ENCODE assay signal across 24 cellular contexts in genomic region chr2:129734343-129735034, GRCh38.
"Had no signal": no experiment of that assay in that cellular context is flagged by ENCODE, and none has a peak within 500 bp of the region (broad histone marks: within the 10 kb centered on the region; RNA-seq: fewer than 3 reads in every experiment).

No MANE protein-coding gene starts in this region.

- H3K4me1 Mint-ChIP-seq: immature natural killer cell; naive B cell; stimulated activated effector memory CD8-positive, alpha-beta T cell treated with anti-CD3 and anti-CD28 coated beads, Interleukin-12 subunit alpha, Interleukin-12 subunit beta, amount 100 ng/mL, for 72 hours had no signal

- H3K27ac ChIP-seq: dorsolateral prefrontal cortex, epithelial cell of prostate, esophagus muscularis mucosa, gastrocnemius medialis, psoas muscle, right lobe of liver, suprapubic skin, thyroid gland, upper lobe of right lung, vagina had no signal

- H3K27me3 ChIP-seq: dorsolateral prefrontal cortex, esophagus muscularis mucosa, gastrocnemius medialis, right lobe of liver, suprapubic skin, thyroid gland, upper lobe of right lung, vagina had no signal

- DNase-seq: cortex of kidney; dorsolateral prefrontal cortex; effector memory CD4-positive, alpha-beta T cell; gastrocnemius medialis; immature natural killer cell; kidney; left cardiac atrium; left ventricle myocardium superior; mesenchymal stem cell; naive B cell; psoas muscle; right lobe of liver; stimulated activated CD4-positive, alpha-beta T cell treated with anti-CD3 and anti-CD28 coated beads, Interleukin-4, amount 100 ng/mL, for 1 hour; stimulated activated CD8-positive, alpha-beta memory T cell treated with anti-CD3 and anti-CD28 coated beads, Interleukin-4, amount 100 ng/mL, for 48 hours; stimulated activated naive CD8-positive, alpha-beta T cell treated with anti-CD3 and anti-CD28 coated beads, Interleukin-15, Interleukin-2, amounts not matched to agents 100 U/mL and 50 U/mL, for 24 hours; thyroid gland; upper lobe of right lung had no signal

- H3K9me3 ChIP-seq: esophagus muscularis mucosa, gastrocnemius medialis, psoas muscle, right lobe of liver, suprapubic skin, thyroid gland, upper lobe of right lung, vagina had no signal

- H3K4me3 Mint-ChIP-seq: immature natural killer cell; naive B cell; nephron; stimulated activated effector memory CD8-positive, alpha-beta T cell treated with anti-CD3 and anti-CD28 coated beads, Interleukin-12 subunit alpha, Interleukin-12 subunit beta, amount 100 ng/mL, for 72 hours had no signal

- ATAC-seq: gastrocnemius medialis; left cardiac atrium; left ventricle myocardium superior; psoas muscle; right lobe of liver; stimulated activated effector memory CD8-positive, alpha-beta T cell treated with anti-CD3 and anti-CD28 coated beads, Interleukin-12 subunit alpha, Interleukin-12 subunit beta, amount 100 ng/mL, for 72 hours; stimulated activated naive CD8-positive, alpha-beta T cell treated with anti-CD3 and anti-CD28 coated beads, Interleukin-15, Interleukin-2, amounts not matched to agents 100 U/mL and 50 U/mL, for 24 hours; upper lobe of right lung had no signal

- H3K36me3 Mint-ChIP-seq: immature natural killer cell; naive B cell; stimulated activated effector memory CD8-positive, alpha-beta T cell treated with anti-CD3 and anti-CD28 coated beads, Interleukin-12 subunit alpha, Interleukin-12 subunit beta, amount 100 ng/mL, for 72 hours had no signal

- H3K9me3 Mint-ChIP-seq: immature natural killer cell; nephron; stimulated activated effector memory CD8-positive, alpha-beta T cell treated with anti-CD3 and anti-CD28 coated beads, Interleukin-12 subunit alpha, Interleukin-12 subunit beta, amount 100 ng/mL, for 72 hours had no signal

- H3K4me1 ChIP-seq: esophagus muscularis mucosa, gastrocnemius medialis, psoas muscle, right lobe of liver, suprapubic skin, thyroid gland, upper lobe of right lung, vagina had no signal

- H3K36me3 ChIP-seq: esophagus muscularis mucosa, gastrocnemius medialis, right lobe of liver, suprapubic skin, thyroid gland, upper lobe of right lung, vagina had no signal

- H3K27ac Mint-ChIP-seq: immature natural killer cell; naive B cell; nephron; stimulated activated effector memory CD8-positive, alpha-beta T cell treated with anti-CD3 and anti-CD28 coated beads, Interleukin-12 subunit alpha, Interleukin-12 subunit beta, amount 100 ng/mL, for 72 hours had no signal

- H3K4me3 ChIP-seq: dorsolateral prefrontal cortex, esophagus muscularis mucosa, gastrocnemius medialis, lung, psoas muscle, right lobe of liver, suprapubic skin, thyroid gland, upper lobe of right lung, vagina had no signal
